In genomic region chr16:8549843-8550412, GRCh38 we compare ENCODE assay signal across 43 cellular contexts. TPM values are rescaled to one million over a fixed set of nuclear protein-coding genes. Genes with fewer than 3 reads are reported as not detected.
"Had no signal": no experiment of that assay in that cellular context is flagged by ENCODE, and none has a peak within 500 bp of the region (broad histone marks: within the 10 kb centered on the region; RNA-seq: fewer than 3 reads in every experiment).

No MANE protein-coding gene starts in this region.

- H3K36me3 ChIP-seq: adrenal gland, ascending aorta, brain microvascular endothelial cell, breast epithelium, cardiac muscle cell had no signal

- FAIRE-seq: astrocyte, bronchial epithelial cell had no signal

- H3K27me3 ChIP-seq: ascending aorta, body of pancreas, brain microvascular endothelial cell had no signal

- H3K27ac Mint-ChIP-seq: activated naive CD4-positive, alpha-beta T cell treated with anti-CD3 and anti-CD28 coated beads for 36 hours; activated naive CD4-positive, alpha-beta T cell treated with anti-CD3 and anti-CD28 coated beads, Interleukin-2, amount 10 ng/mL, durations not matched to agents 7 days and 5 days; activated naive CD4-positive, alpha-beta T cell treated with anti-CD3 and anti-CD28 coated beads, Interleukin-2, amount 50 U/mL, for 24 hours; activated naive CD4-positive, alpha-beta T cell treated with anti-CD3 and anti-CD28 coated beads, Interleukin-2, amount 50 U/mL, for 72 hours; activated naive CD8-positive, alpha-beta T cell; activated naive CD8-positive, alpha-beta T cell treated with anti-CD3 and anti-CD28 coated beads for 36 hours; activated naive CD8-positive, alpha-beta T cell treated with anti-CD3 and anti-CD28 coated beads, Interleukin-2, amount 10 ng/mL, durations not matched to agents 7 days and 5 days; activated naive CD8-positive, alpha-beta T cell treated with anti-CD3 and anti-CD28 coated beads, Interleukin-2, amount 50 U/mL, for 24 hours; activated T-cell treated with anti-CD3 and anti-CD28 coated beads, Interleukin-2, amount 50 U/mL, for 24 hours; activated T-cell treated with anti-CD3 and anti-CD28 coated beads, Interleukin-2, amount 50 U/mL, for 72 hours; activated T-helper 1 cell treated with anti-CD3 and anti-CD28 coated beads, Interleukin-12 subunit alpha, Interleukin-12 subunit beta, Interleukin-2, Interleukin-4 antibody, amounts not matched to agents 30 ng/mL and 10 ng/mL and 1 ng/mL, durations not matched to agents 14 hours and 24 hours and 36 hours; activated T-helper 17 cell treated with anti-CD3 and anti-CD28 coated beads, Interleukin-2, amount 50 U/mL, for 72 hours; activated T-helper 2 cell treated with anti-CD3 and anti-CD28 coated beads, Interferon-gamma antibody, Interleukin-2, Interleukin-4, amounts not matched to agents 10 μg/mL and 5 μg/mL and 100 μg/mL, durations not matched to agents 14 hours and 24 hours and 36 hours; brain had no signal

- H3K4me1 ChIP-seq: adrenal gland, ascending aorta, breast epithelium had no signal

- H3K9me3 Mint-ChIP-seq: activated naive CD4-positive, alpha-beta T cell treated with anti-CD3 and anti-CD28 coated beads for 36 hours; activated naive CD4-positive, alpha-beta T cell treated with anti-CD3 and anti-CD28 coated beads, Interleukin-2, amount 10 ng/mL, durations not matched to agents 7 days and 5 days; activated naive CD4-positive, alpha-beta T cell treated with anti-CD3 and anti-CD28 coated beads, Interleukin-2, amount 50 U/mL, for 24 hours; activated naive CD4-positive, alpha-beta T cell treated with anti-CD3 and anti-CD28 coated beads, Interleukin-2, amount 50 U/mL, for 72 hours; activated naive CD8-positive, alpha-beta T cell treated with anti-CD3 and anti-CD28 coated beads for 36 hours; activated naive CD8-positive, alpha-beta T cell treated with anti-CD3 and anti-CD28 coated beads, Interleukin-2, amount 50 U/mL, for 24 hours; activated T-cell treated with anti-CD3 and anti-CD28 coated beads, Interleukin-2, amount 50 U/mL, for 24 hours; activated T-cell treated with anti-CD3 and anti-CD28 coated beads, Interleukin-2, amount 50 U/mL, for 4 hours; activated T-cell treated with anti-CD3 and anti-CD28 coated beads, Interleukin-2, amount 50 U/mL, for 72 hours; activated T-helper 1 cell treated with anti-CD3 and anti-CD28 coated beads, Interleukin-12 subunit alpha, Interleukin-12 subunit beta, Interleukin-2, Interleukin-4 antibody, amounts not matched to agents 30 ng/mL and 10 ng/mL and 1 ng/mL, durations not matched to agents 14 hours and 24 hours and 36 hours; activated T-helper 17 cell treated with anti-CD3 and anti-CD28 coated beads, Interleukin-2, amount 50 U/mL, for 72 hours; activated T-helper 2 cell treated with anti-CD3 and anti-CD28 coated beads, Interferon-gamma antibody, Interleukin-2, Interleukin-4, amounts not matched to agents 10 μg/mL and 5 μg/mL and 100 μg/mL, durations not matched to agents 14 hours and 24 hours and 36 hours; central memory CD8-positive, alpha-beta T cell had no signal

- H3K4me3 ChIP-seq: adrenal gland, ascending aorta, body of pancreas, breast epithelium, cardiac muscle cell had no signal

- H3K4me3 Mint-ChIP-seq: activated naive CD4-positive, alpha-beta T cell treated with anti-CD3 and anti-CD28 coated beads for 36 hours; activated naive CD4-positive, alpha-beta T cell treated with anti-CD3 and anti-CD28 coated beads, Interleukin-2, amount 10 ng/mL, durations not matched to agents 7 days and 5 days; activated naive CD4-positive, alpha-beta T cell treated with anti-CD3 and anti-CD28 coated beads, Interleukin-2, amount 50 U/mL, for 24 hours; activated naive CD8-positive, alpha-beta T cell; activated naive CD8-positive, alpha-beta T cell treated with anti-CD3 and anti-CD28 coated beads for 36 hours; activated naive CD8-positive, alpha-beta T cell treated with anti-CD3 and anti-CD28 coated beads, Interleukin-2, amount 10 ng/mL, durations not matched to agents 7 days and 5 days; activated naive CD8-positive, alpha-beta T cell treated with anti-CD3 and anti-CD28 coated beads, Interleukin-2, amount 50 U/mL, for 24 hours; activated T-cell treated with anti-CD3 and anti-CD28 coated beads, Interleukin-2, amount 50 U/mL, for 24 hours; activated T-cell treated with anti-CD3 and anti-CD28 coated beads, Interleukin-2, amount 50 U/mL, for 4 hours; activated T-cell treated with anti-CD3 and anti-CD28 coated beads, Interleukin-2, amount 50 U/mL, for 72 hours; activated T-helper 1 cell treated with anti-CD3 and anti-CD28 coated beads, Interleukin-12 subunit alpha, Interleukin-12 subunit beta, Interleukin-2, Interleukin-4 antibody, amounts not matched to agents 30 ng/mL and 10 ng/mL and 1 ng/mL, durations not matched to agents 14 hours and 24 hours and 36 hours; activated T-helper 17 cell treated with anti-CD3 and anti-CD28 coated beads, Interleukin-2, amount 50 U/mL, for 72 hours; brain; central memory CD8-positive, alpha-beta T cell had no signal

- DNase-seq: activated effector memory CD4-positive, alpha-beta T cell treated with anti-CD3 and anti-CD28 coated beads, Interleukin-2, amount 50 U/mL, for 16 hours; activated effector memory CD4-positive, alpha-beta T cell treated with Interleukin-2 at 50 U/mL for 16 hours; activated gamma-delta T cell; activated gamma-delta T cell treated with Interleukin-2 at 50 U/mL for 16 hours; activated naive CD4-positive, alpha-beta T cell; activated naive CD4-positive, alpha-beta T cell treated with anti-CD3 and anti-CD28 coated beads for 36 hours; activated naive CD4-positive, alpha-beta T cell treated with anti-CD3 and anti-CD28 coated beads, Interleukin-2, amount 10 ng/mL, durations not matched to agents 7 days and 5 days; activated naive CD4-positive, alpha-beta T cell treated with anti-CD3 and anti-CD28 coated beads, Interleukin-2, amount 50 U/mL, for 16 hours; activated naive CD4-positive, alpha-beta T cell treated with Interleukin-2 at 50 U/mL for 16 hours; activated naive CD8-positive, alpha-beta T cell treated with anti-CD3 and anti-CD28 coated beads for 36 hours; activated naive CD8-positive, alpha-beta T cell treated with anti-CD3 and anti-CD28 coated beads, Interleukin-2, amount 10 ng/mL, durations not matched to agents 7 days and 5 days; activated naive CD8-positive, alpha-beta T cell treated with anti-CD3 and anti-CD28 coated beads, Interleukin-2, amount 50 U/mL, for 24 hours; activated T-cell treated with anti-CD3 and anti-CD28 coated beads for 4 hours; activated T-cell treated with anti-CD3 and anti-CD28 coated beads, Interleukin-2, amount 50 U/mL, for 1 hour; activated T-cell treated with anti-CD3 and anti-CD28 coated beads, Interleukin-2, amount 50 U/mL, for 24 hours; activated T-cell treated with anti-CD3 and anti-CD28 coated beads, Interleukin-2, amount 50 U/mL, for 4 hours; activated T-cell treated with anti-CD3 and anti-CD28 coated beads, Interleukin-2, amount 50 U/mL, for 72 hours; adrenal gland; amniotic stem cell; amygdala; anterior cingulate cortex; aorta; body of pancreas; brain microvascular endothelial cell; caudate nucleus; central memory CD4-positive, alpha-beta T cell; cerebellar nuclear complex had no signal

- H3K36me3 Mint-ChIP-seq: activated naive CD4-positive, alpha-beta T cell treated with anti-CD3 and anti-CD28 coated beads, Interleukin-2, amount 10 ng/mL, durations not matched to agents 7 days and 5 days; activated naive CD4-positive, alpha-beta T cell treated with anti-CD3 and anti-CD28 coated beads, Interleukin-2, amount 50 U/mL, for 72 hours; activated naive CD8-positive, alpha-beta T cell; activated naive CD8-positive, alpha-beta T cell treated with anti-CD3 and anti-CD28 coated beads for 36 hours; activated naive CD8-positive, alpha-beta T cell treated with anti-CD3 and anti-CD28 coated beads, Interleukin-2, amount 10 ng/mL, durations not matched to agents 7 days and 5 days; brain had no signal

- H3K4me1 Mint-ChIP-seq: activated naive CD4-positive, alpha-beta T cell treated with anti-CD3 and anti-CD28 coated beads, Interleukin-2, amount 10 ng/mL, durations not matched to agents 7 days and 5 days; activated naive CD8-positive, alpha-beta T cell treated with anti-CD3 and anti-CD28 coated beads, Interleukin-2, amount 10 ng/mL, durations not matched to agents 7 days and 5 days; activated naive CD8-positive, alpha-beta T cell treated with anti-CD3 and anti-CD28 coated beads, Interleukin-2, amount 50 U/mL, for 24 hours; activated T-helper 17 cell treated with anti-CD3 and anti-CD28 coated beads, Interleukin-2, amount 50 U/mL, for 72 hours; central memory CD8-positive, alpha-beta T cell had no signal

- H3K9me3 ChIP-seq: adrenal gland, ascending aorta, body of pancreas, breast epithelium had no signal

- H3K27ac ChIP-seq: adrenal gland, ascending aorta, body of pancreas, brain microvascular endothelial cell, breast epithelium, cardiac muscle cell had no signal

- ATAC-seq: activated naive CD4-positive, alpha-beta T cell treated with anti-CD3 and anti-CD28 coated beads, Interleukin-2, amount 50 U/mL, for 72 hours; activated naive CD8-positive, alpha-beta T cell treated with anti-CD3 and anti-CD28 coated beads, Interleukin-2, amount 50 U/mL, for 24 hours; activated T-cell treated with anti-CD3 and anti-CD28 coated beads, Interleukin-2, amount 50 U/mL, for 4 hours; activated T-cell treated with anti-CD3 and anti-CD28 coated beads, Interleukin-2, amount 50 U/mL, for 72 hours; activated T-helper 17 cell treated with anti-CD3 and anti-CD28 coated beads, Interleukin-2, amount 50 U/mL, for 72 hours; body of pancreas had no signal

RNA-seq across cellular contexts. Expression of gene TMEM114, which starts 40.4 kb away (rescaled TPM):
- total RNA-seq: activated naive CD4-positive, alpha-beta T cell treated with anti-CD3 and anti-CD28 coated beads for 36 hours; activated naive CD4-positive, alpha-beta T cell treated with anti-CD3 and anti-CD28 coated beads, Interleukin-2, amount 50 U/mL, for 72 hours; activated naive CD8-positive, alpha-beta T cell treated with anti-CD3 and anti-CD28 coated beads for 36 hours; activated naive CD8-positive, alpha-beta T cell treated with anti-CD3 and anti-CD28 coated beads, Interleukin-2, amount 10 ng/mL, durations not matched to agents 7 days and 5 days; activated T-cell treated with anti-CD3 and anti-CD28 coated beads, Interleukin-2, amount 50 U/mL, for 4 hours; activated T-cell treated with anti-CD3 and anti-CD28 coated beads, Interleukin-2, amount 50 U/mL, for 72 hours; activated T-helper 1 cell treated with anti-CD3 and anti-CD28 coated beads, Interleukin-12 subunit alpha, Interleukin-12 subunit beta, Interleukin-2, Interleukin-4 antibody, amounts not matched to agents 30 ng/mL and 10 ng/mL and 1 ng/mL, durations not matched to agents 14 hours and 24 hours and 36 hours; activated T-helper 17 cell treated with anti-CD3 and anti-CD28 coated beads, Interleukin-2, amount 50 U/mL, for 72 hours; activated T-helper 2 cell treated with anti-CD3 and anti-CD28 coated beads, Interferon-gamma antibody, Interleukin-2, Interleukin-4, amounts not matched to agents 10 μg/mL and 5 μg/mL and 100 μg/mL, durations not matched to agents 14 hours and 24 hours and 36 hours; adrenal gland; aorta; ascending aorta; astrocyte; body of pancreas; breast epithelium; bronchial epithelial cell; cardiac muscle cell; cardiac septum; cerebellum had no signal
- polyA plus RNA-seq: adipose tissue, aorta, cardiac muscle cell had no signal
